9 cellular contexts compared by ENCODE assay signal in genomic region chr1:68175621-68176398, GRCh38. TPM values are rescaled to one million over a fixed set of nuclear protein-coding genes. Genes with fewer than 3 reads are reported as not detected.
DNase-seq lines count a peak whose midpoint lies in the region; ATAC-seq, FAIRE-seq and TF ChIP-seq lines count a peak whose summit lies in the region.
"Had no signal": no experiment of that assay in that cellular context is flagged by ENCODE, and none has a peak within 500 bp of the region (broad histone marks: within the 10 kb centered on the region; RNA-seq: fewer than 3 reads in every experiment).

No MANE protein-coding gene starts in this region.

- H3K36me3 ChIP-seq in breast epithelium = no peaks in the 10 kb centered on the region
- H3K36me3 ChIP-seq in kidney (ENCODE audit: control insufficient read depth in 1 of 2, insufficient read depth in 2 of 2, low read length in 2 of 2) = no peaks in the 10 kb centered on the region

- no peaks in the 10 kb centered on the region for H3K9me3 Mint-ChIP-seq in MCF 10A (ENCODE audit: unreplicated experiment)
- peaks cover 0 to 13% of the 10 kb centered on the region in 2 donors for H3K9me3 Mint-ChIP-seq in effector memory CD8-positive, alpha-beta T cell

- no peak overlapping the region for H3K9ac ChIP-seq in kidney (ENCODE audit: low read length in 2 of 2)

- TF ChIP-seq CTCF in breast epithelium (IDR thresholded peaks at IDR 0.05) (no peak), MCF 10A (IDR thresholded peaks at IDR 0.05; ENCODE audit: unreplicated experiment) (no peak), kidney (IDR thresholded peaks at IDR 0.05; ENCODE audit: borderline replicate concordance, extremely low read depth, insufficient read depth) (no peak)

- CTCF ChIA-PET in MCF 10A (lab: Yijun Ruan, JAX) = interaction anchor here (0.9 to 3.0 kb wide), 9 partner anchors 16 to 177 kb away, joined by 3 to 17 read pairs (median 4); no protein-coding TSS in a partner anchor

- intact Hi-C loops in breast epithelium (cut with DNase I; ENCODE audit: low total_unique reads) (no loop called here), MCF 10A (cut with micrococcal nuclease) (no loop called here), kidney (cut with DNase I) (no loop called here)

- no peak for TF ChIP-seq POLR2A in breast epithelium (IDR thresholded peaks at IDR 0.05)

- H3K4me3 Mint-ChIP-seq in MCF 10A (ENCODE audit: unreplicated experiment) = no peak overlapping the region
- no peak overlapping the region for H3K4me3 Mint-ChIP-seq in effector memory CD8-positive, alpha-beta T cell

- H3K9me3 ChIP-seq in breast epithelium = no peaks in the 10 kb centered on the region
- no peaks in the 10 kb centered on the region for H3K9me3 ChIP-seq in kidney (ENCODE audit: control insufficient read depth in 1 of 2, low read length in 2 of 2)

- no peaks in the 10 kb centered on the region for H3K27me3 Mint-ChIP-seq in MCF 10A (ENCODE audit: insufficient read depth, unreplicated experiment)
- H3K27me3 Mint-ChIP-seq in effector memory CD8-positive, alpha-beta T cell = no peaks in the 10 kb centered on the region

- H3K4me1 ChIP-seq in breast epithelium (peaks cover 3 to 11% of the 10 kb centered on the region in 2 donors), kidney (ENCODE audit: control insufficient read depth in 1 of 2, insufficient read depth in 1 of 2, low read depth in 1 of 2, low read length in 2 of 2) (peaks cover 19 to 52% of the 10 kb centered on the region in 2 donors)

- H3K27ac Mint-ChIP-seq in MCF 10A (ENCODE audit: low read depth, unreplicated experiment) = no peak overlapping the region
- no peak overlapping the region for H3K27ac Mint-ChIP-seq in effector memory CD8-positive, alpha-beta T cell

- H3K4me3 ChIP-seq in breast epithelium (no peak overlapping the region), kidney (ENCODE audit: low read length in 2 of 2) (peak overlapping the region in 1 of 2 donors; percentile 4)

- FAIRE-seq in kidney (lab: Jason Lieb, UNC) = no peak

- no TSS peak for BruUV-seq in MCF 10A (replicated peaks; lab: Mats Ljungman, UMichigan)

- H3K27ac ChIP-seq in breast epithelium (peak overlapping the region; percentile 68 to 69), kidney (ENCODE audit: low read depth in 2 of 2, low read length in 2 of 2) (peak overlapping the region; percentile 0 to 66)

- H3K36me3 Mint-ChIP-seq in MCF 10A (ENCODE audit: insufficient read depth, unreplicated experiment) = no peaks in the 10 kb centered on the region
- H3K36me3 Mint-ChIP-seq in effector memory CD8-positive, alpha-beta T cell (ENCODE audit: insufficient read depth) = no peaks in the 10 kb centered on the region

- H3K27me3 ChIP-seq in breast epithelium = no peaks in the 10 kb centered on the region

- no peak for ATAC-seq in GM21723 (IDR thresholded peaks at IDR 0.05; ENCODE audit: unreplicated experiment)
- no peak for ATAC-seq in effector memory CD8-positive, alpha-beta T cell (replicated peaks)
- ATAC-seq in HG02763 (IDR thresholded peaks at IDR 0.05; ENCODE audit: unreplicated experiment) = no peak

- H3K4me1 Mint-ChIP-seq in MCF 10A (ENCODE audit: insufficient read depth, unreplicated experiment) = peaks cover 48% of the 10 kb centered on the region
- H3K4me1 Mint-ChIP-seq in effector memory CD8-positive, alpha-beta T cell (ENCODE audit: low read depth in 2 of 2) = no peaks in the 10 kb centered on the region

- POLR2A ChIA-PET in MCF 10A (lab: Yijun Ruan, JAX) = interaction anchor here (0.5 to 4.3 kb wide), 7 partner anchors 16 to 812 kb away, joined by 3 to 37 read pairs (median 5); partner anchors contain the start of gene WLS

- DNase-seq in breast epithelium (ENCODE audit: low spot score in 2 of 2) = no peak
- DNase-seq in MCF 10A (ENCODE audit: unreplicated experiment) = no peak
- peak; percentile 78 for DNase-seq in amniotic epithelial cell (ENCODE audit: low read depth)
- DNase-seq in kidney = no peak
- peak; percentile 53 for DNase-seq in ureter (ENCODE audit: low spot score)
- no peak for DNase-seq in effector memory CD8-positive, alpha-beta T cell
- DNase-seq: stimulated activated CD4-positive, alpha-beta T cell treated with anti-CD3 and anti-CD28 coated beads, Interleukin-12 subunit alpha, Interleukin-12 subunit beta, amount 100 ng/mL, for 4 hours had no signal

RNA-seq across cellular contexts. Expression of gene WLS, which starts 56.5 kb away (rescaled TPM):
- total RNA-seq in breast epithelium = 10 to 100 TPM; 61.9 to 76.3 (median 62.8) TPM
- 34.7 and 37.8 TPM in 2 replicates for total RNA-seq in MCF 10A (2022)
- 147 TPM for total RNA-seq in kidney
- 92.3 TPM for polyA plus RNA-seq in kidney (ENCODE audit: insufficient read depth, low read depth, low replicate concordance)
- 186 TPM for total RNA-seq in ureter

Comparison
In these comparisons a context has a peak if more than half of its experiments do, and no peak if none do; other contexts are left out.
1. DNase-seq: peak in amniotic epithelial cell (single experiment) and ureter (single experiment); none in breast epithelium (0 of 2), MCF 10A (single experiment), kidney (single experiment) and effector memory CD8-positive, alpha-beta T cell (0 of 3).